Comparison of ENCODE assay signal across 21 cellular contexts in genomic region chr9:108486791-108487190, GRCh38.
DNase-seq lines count a peak whose midpoint lies in the region; ATAC-seq, FAIRE-seq and TF ChIP-seq lines count a peak whose summit lies in the region.
"Had no signal": no experiment of that assay in that cellular context is flagged by ENCODE, and none has a peak within 500 bp of the region (broad histone marks: within the 10 kb centered on the region; RNA-seq: fewer than 3 reads in every experiment).

No MANE protein-coding gene starts in this region.

- no peak for TF ChIP-seq RAD21 in K562 (CRISPR knock-in tag; conservative IDR thresholded peaks at IDR 0.05 in 1 of 2, IDR thresholded peaks at IDR 0.05 in 1 of 2)

- peak; percentile 61 for DNase-seq in ELR (ENCODE audit: low read depth)
- DNase-seq in LHCN-M2 (ENCODE audit: low read depth): peak; percentile 64
- no peak for DNase-seq in K562 (ENCODE audit: extremely low read depth in 1 of 4, low spot score in 3 of 4)
- peak; percentile 77 for DNase-seq in mesenchymal stem cell
- DNase-seq in NCI-H446 treated with DMSO at 0.1 percent for 48 hours (lab: John Stamatoyannopoulos, UW): no peak
- DNase-seq in midbrain (lab: John Stamatoyannopoulos, UW): no peak
- DNase-seq: activated CD4-positive, alpha-beta T cell treated with anti-CD3 and anti-CD28 coated beads, Interleukin-2, amount 50 U/mL, for 1 hour; activated naive CD4-positive, alpha-beta T cell; aorta; gastrocnemius medialis; HFFc6; naive thymus-derived CD8-positive, alpha-beta T cell; NCI-H2081 treated with DMSO at 0.1 percent for 48 hours; NCI-H526 treated with DMSO at 0.1 percent for 48 hours had no signal

- no peak overlapping the region for H3K4ac ChIP-seq in mesenchymal stem cell (ENCODE audit: low read depth in 1 of 2, low read length in 2 of 2)

- H3K14ac ChIP-seq in mesenchymal stem cell (ENCODE audit: low read length in 2 of 2): no peak overlapping the region

- no peak overlapping the region for H3K9ac ChIP-seq in K562 (ENCODE audit: insufficient read depth in 1 of 2, low read depth in 2 of 2, low read length in 2 of 2)
- H3K9ac ChIP-seq in mesenchymal stem cell (ENCODE audit: low read length): no peak overlapping the region

- no peaks in the 10 kb centered on the region for H4K20me1 ChIP-seq in K562 (replicated peaks; ENCODE audit: control insufficient read depth, insufficient read depth, low read length)

- BruUV-seq in K562 (replicated peaks; lab: Mats Ljungman, UMichigan): no TSS peak

- H3K4me2 ChIP-seq in K562 (ENCODE audit: insufficient read depth, low read length) (no peak overlapping the region), mesenchymal stem cell (ENCODE audit: low read length, poor library complexity, severe bottlenecking) (no peak overlapping the region)

- no peak overlapping the region for H3K4me3 ChIP-seq in K562
- no peak overlapping the region for H3K4me3 ChIP-seq in mesenchymal stem cell (ENCODE audit: insufficient read depth in 1 of 2, low read depth in 1 of 2, low read length in 2 of 2)
- H3K4me3 ChIP-seq: gastrocnemius medialis, lung, thoracic aorta had no signal

- H3K27ac ChIP-seq in K562 (ENCODE audit: extremely low read depth, low read depth, low read length): no peak overlapping the region
- H3K27ac ChIP-seq in mesenchymal stem cell (ENCODE audit: low read length, poor library complexity, severe bottlenecking): peak overlapping the region; percentile 31
- H3K27ac ChIP-seq: gastrocnemius medialis, thoracic aorta had no signal

- ATAC-seq in K562 (no peak), GM18873 (IDR thresholded peaks at IDR 0.05; ENCODE audit: low FRiP score, unreplicated experiment) (no peak)
- ATAC-seq: gastrocnemius medialis; naive thymus-derived CD8-positive, alpha-beta T cell had no signal

- H4K91ac ChIP-seq in mesenchymal stem cell (ENCODE audit: low read length): no peak overlapping the region

- intact Hi-C loops in K562 (cut with micrococcal nuclease): no loop called here

- TF ChIP-seq POLR2A in K562 (conservative IDR thresholded peaks at IDR 0.05): no peak

- H2AK5ac ChIP-seq in mesenchymal stem cell (ENCODE audit: low read length, severe bottlenecking): no peak overlapping the region

- no peaks in the 10 kb centered on the region for H3K9me1 ChIP-seq in K562 (ENCODE audit: control insufficient read depth, insufficient read depth, low read length)

- no peaks in the 10 kb centered on the region for H3K27me3 ChIP-seq in K562 (ENCODE audit: control insufficient read depth in 2 of 2, insufficient read depth in 2 of 2, low read length in 2 of 2)
- no peaks in the 10 kb centered on the region for H3K27me3 ChIP-seq in mesenchymal stem cell (ENCODE audit: control insufficient read depth in 1 of 2, insufficient read depth in 1 of 2, low read length in 2 of 2)
- H3K27me3 ChIP-seq: gastrocnemius medialis had no signal

- H3K4me1 ChIP-seq in K562 (replicated peaks in 1 of 2; ENCODE audit: control insufficient read depth in 2 of 2, insufficient read depth in 2 of 2, low read length in 2 of 2) (no peaks in the 10 kb centered on the region), mesenchymal stem cell (ENCODE audit: control insufficient read depth, insufficient read depth, low read depth, low read length) (peaks cover 7% of the 10 kb centered on the region)
- H3K4me1 ChIP-seq: gastrocnemius medialis had no signal

- POLR2A ChIA-PET in K562 (lab: Yijun Ruan, JAX): no interaction called here

- TF ChIP-seq EP300 in K562 (IDR thresholded peaks at IDR 0.05; ENCODE audit: low read length): no peak

- H3K79me2 ChIP-seq in K562 (ENCODE audit: control insufficient read depth, insufficient read depth, low read length): no peaks in the 10 kb centered on the region

- no peak for TF ChIP-seq CTCF in K562 (IDR thresholded peaks at IDR 0.05 in 2 of 3, conservative IDR thresholded peaks at IDR 0.05 in 1 of 3; ENCODE audit: insufficient read depth in 2 of 3, low read depth in 1 of 3, low read length in 3 of 3)

- H3K18ac ChIP-seq in mesenchymal stem cell (ENCODE audit: low read depth in 1 of 2, low read length in 2 of 2): peak overlapping the region in 1 of 2 experiments; percentile 79

- FAIRE-seq in K562 (lab: Jason Lieb, UNC): no peak
- FAIRE-seq: colon, D721Med, endometrium, TTC549 had no signal

- in situ Hi-C loops in K562 (cut with MboI): no loop called here

- no peak overlapping the region for H2BK120ac ChIP-seq in mesenchymal stem cell (ENCODE audit: low read depth, low read length)

- H2BK5ac ChIP-seq in mesenchymal stem cell (ENCODE audit: low read depth, low read length, poor library complexity, severe bottlenecking): no peak overlapping the region

- no peak overlapping the region for H3K23ac ChIP-seq in mesenchymal stem cell (ENCODE audit: low read length in 2 of 2)

- no peaks in the 10 kb centered on the region for H3K79me1 ChIP-seq in mesenchymal stem cell (replicated peaks; ENCODE audit: low read length, poor library complexity, severe bottlenecking)

- no peak overlapping the region for H2BK15ac ChIP-seq in mesenchymal stem cell (ENCODE audit: low read depth, poor library complexity, severe bottlenecking)

- H2AFZ ChIP-seq in K562 (ENCODE audit: low read depth, low read length) (no peak overlapping the region), mesenchymal stem cell (ENCODE audit: low read depth, low read length) (no peak overlapping the region)

- H3K36me3 ChIP-seq in K562 (ENCODE audit: control insufficient read depth, insufficient read depth, low read length): no peaks in the 10 kb centered on the region
- no peaks in the 10 kb centered on the region for H3K36me3 ChIP-seq in mesenchymal stem cell (ENCODE audit: control insufficient read depth in 1 of 2, insufficient read depth in 2 of 2, low read depth in 1 of 2, low read length in 2 of 2)
- H3K36me3 ChIP-seq: gastrocnemius medialis, thoracic aorta had no signal

- CTCF ChIA-PET in K562 (lab: Yijun Ruan, JAX; ENCODE audit: low intra/inter-chr PET ratio): no interaction called here

- H3K9me3 ChIP-seq in K562 (replicated peaks; ENCODE audit: control insufficient read depth, insufficient read depth, low read depth, low read length) (no peaks in the 10 kb centered on the region), mesenchymal stem cell (ENCODE audit: control insufficient read depth, low read length) (no peaks in the 10 kb centered on the region)
- H3K9me3 ChIP-seq: gastrocnemius medialis, thoracic aorta had no signal

- no peak overlapping the region for H2BK12ac ChIP-seq in mesenchymal stem cell (ENCODE audit: low read length in 2 of 2)

- no peak overlapping the region for H4K8ac ChIP-seq in mesenchymal stem cell (ENCODE audit: low read length)

- 0% methylated on average over 2 of the region's 2 CpGs for WGBS in K562 (ENCODE audit: insufficient coverage, low coverage, missing lambda C conversion rate)
- 0% methylated on average over 1 of the region's 2 CpGs for WGBS in mesenchymal stem cell

TF ChIP-seq in K562, 482 proteins besides CTCF, POLR2A, EP300 and RAD21:
- TF ChIP-seq GABPB1 (CRISPR knock-in tag; IDR thresholded peaks at IDR 0.05): no peak
- TF ChIP-seq BACH1 (tag; IDR thresholded peaks at IDR 0.05): peak; percentile 41; the same call in 1 of the 2 replicates

Comparison
In these comparisons a context has a peak if more than half of its experiments do, and no peak if none do; other contexts are left out.
1. DNase-seq: peak in ELR (single experiment), LHCN-M2 (single experiment) and mesenchymal stem cell (single experiment); none in K562 (0 of 4), NCI-H446 treated with DMSO at 0.1 percent for 48 hours (single experiment) and midbrain (single experiment).